ENCODE assay signal across 7 cellular contexts in genomic region chr14:22918519-22918808, GRCh38. TPM values are rescaled to one million over a fixed set of nuclear protein-coding genes. Genes with fewer than 3 reads are reported as not detected.
DNase-seq lines count a peak whose midpoint lies in the region; ATAC-seq and TF ChIP-seq lines count a peak whose summit lies in the region.
"Had no signal": no experiment of that assay in that cellular context is flagged by ENCODE, and none has a peak within 500 bp of the region (broad histone marks: within the 10 kb centered on the region; RNA-seq: fewer than 3 reads in every experiment).

No MANE protein-coding gene starts in this region.

- ATAC-seq in CD4-positive, CD25-positive, alpha-beta regulatory T cell (ENCODE audit: low read depth in 2 of 2) = no peak
- peak; percentile 15 for ATAC-seq in stimulated activated naive CD8-positive, alpha-beta T cell treated with anti-CD3 and anti-CD28 coated beads, Interleukin-15, Interleukin-2, amounts not matched to agents 100 U/mL and 50 U/mL, for 24 hours

- H4K20me1 ChIP-seq in fibroblast of lung (ENCODE audit: control insufficient read depth, extremely low read depth, insufficient read depth, low read length) = no peaks in the 10 kb centered on the region

- H3K27ac Mint-ChIP-seq in CD4-positive, CD25-positive, alpha-beta regulatory T cell = peak overlapping the region; percentile 99 to 100 (median 100)

- peak overlapping the region; percentile 99 for H3K4me3 ChIP-seq in CD4-positive, CD25-positive, alpha-beta regulatory T cell (ENCODE audit: low read depth, low read length)
- peak overlapping the region; percentile 99 for H3K4me3 ChIP-seq in Jurkat, Clone E6-1 (ENCODE audit: low read length)
- peak overlapping the region; percentile 76 to 98 (median 86) for H3K4me3 ChIP-seq in fibroblast of lung (replicated peaks in 1 of 4; ENCODE audit: control extremely low read depth in 1 of 4, insufficient read depth in 1 of 4, low read depth in 3 of 4, low read length in 4 of 4)

- no peaks in the 10 kb centered on the region for H3K9me3 Mint-ChIP-seq in CD4-positive, CD25-positive, alpha-beta regulatory T cell

- H3K36me3 Mint-ChIP-seq in CD4-positive, CD25-positive, alpha-beta regulatory T cell = peaks cover 28% of the 10 kb centered on the region

- H3K27ac ChIP-seq in CD4-positive, CD25-positive, alpha-beta regulatory T cell (ENCODE audit: insufficient read depth, low read length, poor library complexity, severe bottlenecking) = peak overlapping the region; percentile 100
- peak overlapping the region; percentile 99 for H3K27ac ChIP-seq in fibroblast of lung (ENCODE audit: insufficient read depth, low read length)

- H3K9ac ChIP-seq in fibroblast of lung (ENCODE audit: insufficient read depth, low read length) = peak overlapping the region; percentile 93

- DNase-seq in CD4-positive, CD25-positive, alpha-beta regulatory T cell = no peak
- no peak for DNase-seq in Jurkat, Clone E6-1 (ENCODE audit: low read depth, low spot score)
- DNase-seq in fibroblast of lung (ENCODE audit: low read depth in 2 of 2) (peak in 1 of 2 donors; percentile 25), MV-4-11 (lab: John Stamatoyannopoulos, UW) (no peak)
- no peak for DNase-seq in stimulated activated naive CD8-positive, alpha-beta T cell treated with anti-CD3 and anti-CD28 coated beads, Interleukin-15, Interleukin-2, amounts not matched to agents 100 U/mL and 50 U/mL, for 24 hours
- no peak for DNase-seq in stimulated activated CD4-positive, alpha-beta T cell treated with anti-CD3 and anti-CD28 coated beads, Interleukin-4, amount 100 ng/mL, for 1 hour

- peak overlapping the region; percentile 88 to 98 (median 96) for H3K4me3 Mint-ChIP-seq in CD4-positive, CD25-positive, alpha-beta regulatory T cell

- no peak for TF ChIP-seq CTCF in fibroblast of lung (conservative IDR thresholded peaks at IDR 0.05 in 1 of 2, IDR thresholded peaks at IDR 0.05 in 1 of 2; ENCODE audit: low read depth in 1 of 2, low read length in 2 of 2)

- H3K4me2 ChIP-seq in fibroblast of lung (ENCODE audit: extremely low read depth, insufficient read depth, low read length) = peak overlapping the region; percentile 55

- H3K27me3 ChIP-seq in CD4-positive, CD25-positive, alpha-beta regulatory T cell (ENCODE audit: control insufficient read depth, insufficient read depth, low read length) = no peaks in the 10 kb centered on the region
- no peaks in the 10 kb centered on the region for H3K27me3 ChIP-seq in fibroblast of lung (ENCODE audit: control insufficient read depth, insufficient read depth, low read length)

- H3K27me3 Mint-ChIP-seq in CD4-positive, CD25-positive, alpha-beta regulatory T cell = peaks cover 7% of the 10 kb centered on the region

- H3K4me1 ChIP-seq in CD4-positive, CD25-positive, alpha-beta regulatory T cell (ENCODE audit: control insufficient read depth, insufficient read depth, low read length, poor library complexity, severe bottlenecking) = peaks cover 33% of the 10 kb centered on the region
- no peaks in the 10 kb centered on the region for H3K4me1 ChIP-seq in fibroblast of lung (ENCODE audit: control insufficient read depth, extremely low read depth, insufficient read depth, low read length)

- peaks cover 4% of the 10 kb centered on the region for H3K36me3 ChIP-seq in CD4-positive, CD25-positive, alpha-beta regulatory T cell (ENCODE audit: control insufficient read depth, insufficient read depth, low read length)
- H3K36me3 ChIP-seq in fibroblast of lung (ENCODE audit: control insufficient read depth, insufficient read depth, low read length) = peaks cover 4% of the 10 kb centered on the region

- peak overlapping the region; percentile 47 for H2AFZ ChIP-seq in fibroblast of lung (ENCODE audit: low read length)

- peaks cover 18% of the 10 kb centered on the region for H3K79me2 ChIP-seq in fibroblast of lung (ENCODE audit: control insufficient read depth, insufficient read depth, low read length)

- H3K4me1 Mint-ChIP-seq in CD4-positive, CD25-positive, alpha-beta regulatory T cell = peaks cover 9 to 56% (median 34%) of the 10 kb centered on the region in 4 donors

- no peaks in the 10 kb centered on the region for H3K9me3 ChIP-seq in CD4-positive, CD25-positive, alpha-beta regulatory T cell (ENCODE audit: control insufficient read depth in 2 of 2, low read length in 2 of 2)
- no peaks in the 10 kb centered on the region for H3K9me3 ChIP-seq in fibroblast of lung (ENCODE audit: control insufficient read depth, insufficient read depth, low read depth, low read length)

RNA-seq across cellular contexts. Expression of gene RBM23, which starts 0.5 kb away (rescaled TPM):
- total RNA-seq in CD4-positive, CD25-positive, alpha-beta regulatory T cell = 108 TPM
- 10 to 100 TPM; 43.1 to 54.0 (median 46.7) TPM for polyA plus RNA-seq in CD4-positive, CD25-positive, alpha-beta regulatory T cell
- 58.3 TPM for polyA plus RNA-seq in Jurkat, Clone E6-1 (2012; ENCODE audit: insufficient read depth, insufficient read length)
- total RNA-seq in fibroblast of lung = 44.9 and 51.0 TPM in 2 replicates
- polyA plus RNA-seq in fibroblast of lung = 85.0 and 85.3 TPM in 2 replicates
- polyA plus RNA-seq in fibroblast of lung (2012) = 43.9 and 46.4 TPM in 2 replicates
- 45.9 and 58.8 TPM in 2 replicates for polyA minus RNA-seq in fibroblast of lung (ENCODE audit: low replicate concordance)

RNA-seq across cellular contexts. Expression of gene PRMT5, which starts 10.7 kb away (rescaled TPM):
- 19.3 TPM for total RNA-seq in CD4-positive, CD25-positive, alpha-beta regulatory T cell
- 10 to 100 TPM; 37.4 to 43.3 (median 40.5) TPM for polyA plus RNA-seq in CD4-positive, CD25-positive, alpha-beta regulatory T cell
- polyA plus RNA-seq in Jurkat, Clone E6-1 (2012; ENCODE audit: insufficient read depth, insufficient read length) = 168 TPM
- total RNA-seq in fibroblast of lung = 50.3 and 54.8 TPM in 2 replicates
- 91.7 and 136 TPM in 2 replicates for polyA plus RNA-seq in fibroblast of lung
- polyA plus RNA-seq in fibroblast of lung (2012) = 76.2 and 138 TPM in 2 replicates
- 184 and 335 TPM in 2 replicates for polyA minus RNA-seq in fibroblast of lung (ENCODE audit: low replicate concordance)

RNA-seq across cellular contexts. Expression of gene REM2, which starts 35.4 kb away (rescaled TPM):
- 11.1 TPM for total RNA-seq in CD4-positive, CD25-positive, alpha-beta regulatory T cell
- 1 to 10 TPM in 3 of 4 donors, under 1 TPM in 1; 0.61 to 2.6 (median 1.4) TPM for polyA plus RNA-seq in CD4-positive, CD25-positive, alpha-beta regulatory T cell
- polyA plus RNA-seq in Jurkat, Clone E6-1 (2012; ENCODE audit: insufficient read depth, insufficient read length) = not detected
- total RNA-seq in fibroblast of lung = 0.17 and 0.26 TPM in 2 replicates
- polyA plus RNA-seq in fibroblast of lung = 0.02 and 0.06 TPM in 2 replicates
- polyA plus RNA-seq in fibroblast of lung (2012) = 0.10 and 0.15 TPM in 2 replicates
- not detected in 2 replicates for polyA minus RNA-seq in fibroblast of lung (ENCODE audit: low replicate concordance)
- total RNA-seq: HT1080 had no signal

RNA-seq across cellular contexts. Expression of gene HAUS4, which starts 38.4 kb away (rescaled TPM):
- 20.0 TPM for total RNA-seq in CD4-positive, CD25-positive, alpha-beta regulatory T cell
- polyA plus RNA-seq in CD4-positive, CD25-positive, alpha-beta regulatory T cell = 10 to 100 TPM; 30.0 to 41.9 (median 37.0) TPM
- 81.6 TPM for polyA plus RNA-seq in Jurkat, Clone E6-1 (2012; ENCODE audit: insufficient read depth, insufficient read length)
- total RNA-seq in fibroblast of lung = 47.9 and 53.9 TPM in 2 replicates
- polyA plus RNA-seq in fibroblast of lung = 21.9 and 25.8 TPM in 2 replicates
- polyA plus RNA-seq in fibroblast of lung (2012) = 19.7 and 25.0 TPM in 2 replicates
- 5.9 and 17.1 TPM in 2 replicates for polyA minus RNA-seq in fibroblast of lung (ENCODE audit: low replicate concordance)

RNA-seq across cellular contexts. Expression of gene LRP10, which starts 46.9 kb away (rescaled TPM):
- 111 TPM for total RNA-seq in CD4-positive, CD25-positive, alpha-beta regulatory T cell
- 100 to 1,000 TPM in 1 of 4 donors, 10 to 100 TPM in 3; 78.7 to 108 (median 88.3) TPM for polyA plus RNA-seq in CD4-positive, CD25-positive, alpha-beta regulatory T cell
- 15.2 TPM for polyA plus RNA-seq in Jurkat, Clone E6-1 (2012; ENCODE audit: insufficient read depth, insufficient read length)
- 71.9 and 95.5 TPM in 2 replicates for total RNA-seq in fibroblast of lung
- polyA plus RNA-seq in fibroblast of lung = 100 and 130 TPM in 2 replicates
- 143 and 172 TPM in 2 replicates for polyA plus RNA-seq in fibroblast of lung (2012)
- polyA minus RNA-seq in fibroblast of lung (ENCODE audit: low replicate concordance) = 703 and 794 TPM in 2 replicates
